Comparison of ENCODE assay signal across 11 cellular contexts in genomic region chrX:154775611-154776349, GRCh38. TPM values are rescaled to one million over a fixed set of nuclear protein-coding genes. Genes with fewer than 3 reads are reported as not detected.
A peak's percentile ranks its signal among the peaks of the same experiment; 100 is the strongest.
DNase-seq lines count a peak whose midpoint lies in the region; ATAC-seq and TF ChIP-seq lines count a peak whose summit lies in the region.
"Had no signal": no experiment of that assay in that cellular context is flagged by ENCODE, and none has a peak within 500 bp of the region (broad histone marks: within the 10 kb centered on the region; RNA-seq: fewer than 3 reads in every experiment).

No MANE protein-coding gene starts in this region.

- H3K9me3 ChIP-seq in right atrium auricular region (peaks cover 0 to 6% of the 10 kb centered on the region in 2 donors), left ventricle myocardium inferior (replicated peaks) (no peaks in the 10 kb centered on the region), upper lobe of right lung (no peaks in the 10 kb centered on the region)

- ATAC-seq in Right ventricle myocardium superior (ENCODE audit: poor library complexity): peak; percentile 93
- no peak for ATAC-seq in activated CD8-positive, alpha-beta T cell treated with anti-CD3 and anti-CD28 coated beads, Interleukin-2, amount 10 ng/mL, durations not matched to agents 7 days and 5 days
- ATAC-seq in upper lobe of right lung: peak; percentile 75
- ATAC-seq in sciatic nerve: no peak
- no peak for ATAC-seq in GM19455 (IDR thresholded peaks at IDR 0.05; ENCODE audit: unreplicated experiment)

- peaks cover 59% of the 10 kb centered on the region for H3K36me3 Mint-ChIP-seq in activated CD8-positive, alpha-beta T cell treated with anti-CD3 and anti-CD28 coated beads, Interleukin-2, amount 10 ng/mL, durations not matched to agents 7 days and 5 days (ENCODE audit: low read depth)

- peaks cover 31% of the 10 kb centered on the region for H3K36me3 ChIP-seq in right atrium auricular region
- peaks cover 52% of the 10 kb centered on the region for H3K36me3 ChIP-seq in left ventricle myocardium inferior
- H3K36me3 ChIP-seq in upper lobe of right lung: peaks cover 41% of the 10 kb centered on the region

- no peaks in the 10 kb centered on the region for H3K9me3 Mint-ChIP-seq in activated CD8-positive, alpha-beta T cell treated with anti-CD3 and anti-CD28 coated beads, Interleukin-2, amount 10 ng/mL, durations not matched to agents 7 days and 5 days (ENCODE audit: insufficient read depth)

- H3K4me3 Mint-ChIP-seq in activated CD8-positive, alpha-beta T cell treated with anti-CD3 and anti-CD28 coated beads, Interleukin-2, amount 10 ng/mL, durations not matched to agents 7 days and 5 days: no peak overlapping the region

- TF ChIP-seq CTCF in right atrium auricular region (IDR thresholded peaks at IDR 0.05) (no peak), left ventricle myocardium inferior (IDR thresholded peaks at IDR 0.05; ENCODE audit: borderline replicate concordance) (no peak), upper lobe of right lung (IDR thresholded peaks at IDR 0.05) (no peak)

- peaks cover 21% of the 10 kb centered on the region for H3K4me1 Mint-ChIP-seq in activated CD8-positive, alpha-beta T cell treated with anti-CD3 and anti-CD28 coated beads, Interleukin-2, amount 10 ng/mL, durations not matched to agents 7 days and 5 days (ENCODE audit: low read depth)

- H3K4me3 ChIP-seq in right atrium auricular region (no peak overlapping the region), left ventricle myocardium inferior (no peak overlapping the region), upper lobe of right lung (no peak overlapping the region)

- H3K4me1 ChIP-seq in right atrium auricular region: no peaks in the 10 kb centered on the region
- H3K4me1 ChIP-seq in left ventricle myocardium inferior: peaks cover 4% of the 10 kb centered on the region
- H3K4me1 ChIP-seq in upper lobe of right lung: no peaks in the 10 kb centered on the region

- no peaks in the 10 kb centered on the region for H3K27me3 ChIP-seq in right atrium auricular region
- H3K27me3 ChIP-seq in left ventricle myocardium inferior (ENCODE audit: low read depth): no peaks in the 10 kb centered on the region
- H3K27me3 ChIP-seq in upper lobe of right lung: no peaks in the 10 kb centered on the region

- peak; percentile 48 for DNase-seq in Right ventricle myocardium superior
- no peak for DNase-seq in right atrium auricular region (ENCODE audit: low spot score)
- no peak for DNase-seq in activated CD8-positive, alpha-beta T cell treated with anti-CD3 and anti-CD28 coated beads, Interleukin-2, amount 10 ng/mL, durations not matched to agents 7 days and 5 days
- DNase-seq in left ventricle myocardium inferior: peak; percentile 18
- DNase-seq in upper lobe of right lung: no peak
- DNase-seq in sciatic nerve (ENCODE audit: low spot score): no peak
- no peak for DNase-seq in GM19238 (ENCODE audit: insufficient read length, low spot score)
- DNase-seq: Calu3, SHP77 had no signal

- H3K27ac Mint-ChIP-seq in activated CD8-positive, alpha-beta T cell treated with anti-CD3 and anti-CD28 coated beads, Interleukin-2, amount 10 ng/mL, durations not matched to agents 7 days and 5 days: peak overlapping the region; percentile 3

- CTCF ChIA-PET in activated CD8-positive, alpha-beta T cell treated with anti-CD3 and anti-CD28 coated beads, Interleukin-2, amount 10 ng/mL, durations not matched to agents 7 days and 5 days (lab: Charles Lee): no interaction called here

- no peak overlapping the region for H3K27ac ChIP-seq in right atrium auricular region
- no peak overlapping the region for H3K27ac ChIP-seq in left ventricle myocardium inferior (replicated peaks)
- H3K27ac ChIP-seq in upper lobe of right lung: no peak overlapping the region
- H3K27ac ChIP-seq: HL-60 had no signal

- POLR2A ChIA-PET in activated CD8-positive, alpha-beta T cell treated with anti-CD3 and anti-CD28 coated beads, Interleukin-2, amount 10 ng/mL, durations not matched to agents 7 days and 5 days (lab: Charles Lee): no interaction called here

- H3K27me3 Mint-ChIP-seq in activated CD8-positive, alpha-beta T cell treated with anti-CD3 and anti-CD28 coated beads, Interleukin-2, amount 10 ng/mL, durations not matched to agents 7 days and 5 days (ENCODE audit: low read depth): no peaks in the 10 kb centered on the region

- intact Hi-C loops in Right ventricle myocardium superior (cut with DNase I) (no loop called here), left ventricle myocardium inferior (cut with micrococcal nuclease) (no loop called here), upper lobe of right lung (cut with DNase I) (no loop called here), sciatic nerve (cut with DNase I) (no loop called here)

RNA-seq across cellular contexts. Expression of gene DKC1, which starts 13.1 kb away (rescaled TPM):
- 21.2 TPM for total RNA-seq in Right ventricle myocardium superior
- total RNA-seq in right atrium auricular region: 10 to 100 TPM; 13.5 to 15.2 TPM
- total RNA-seq in activated CD8-positive, alpha-beta T cell treated with anti-CD3 and anti-CD28 coated beads, Interleukin-2, amount 10 ng/mL, durations not matched to agents 7 days and 5 days: 10 to 100 TPM; 76.0 to 82.8 TPM
- total RNA-seq in left ventricle myocardium inferior: 18.0 TPM
- 28.7 TPM for total RNA-seq in upper lobe of right lung
- total RNA-seq in sciatic nerve: 27.9 TPM

RNA-seq across cellular contexts. Expression of gene GAB3, which starts 24.9 kb away (rescaled TPM):
- total RNA-seq in Right ventricle myocardium superior: 11.9 TPM
- total RNA-seq in right atrium auricular region: 10 to 100 TPM; 13.5 to 16.9 TPM
- 10 to 100 TPM in 1 of 2 experiments, 1 to 10 TPM in 1; 9.9 to 10.3 TPM for total RNA-seq in activated CD8-positive, alpha-beta T cell treated with anti-CD3 and anti-CD28 coated beads, Interleukin-2, amount 10 ng/mL, durations not matched to agents 7 days and 5 days
- total RNA-seq in left ventricle myocardium inferior: 14.8 TPM
- total RNA-seq in upper lobe of right lung: 12.9 TPM
- 7.6 TPM for total RNA-seq in sciatic nerve
- total RNA-seq: Calu3 had no signal

RNA-seq across cellular contexts. Expression of gene MPP1, which starts 29.5 kb away (rescaled TPM):
- total RNA-seq in Right ventricle myocardium superior (37.7 TPM), right atrium auricular region (10 to 100 TPM; 20.1 to 27.5 TPM), left ventricle myocardium inferior (32.9 TPM), upper lobe of right lung (45.3 TPM), sciatic nerve (52.0 TPM)
- 10 to 100 TPM; 69.4 to 72.6 TPM for total RNA-seq in activated CD8-positive, alpha-beta T cell treated with anti-CD3 and anti-CD28 coated beads, Interleukin-2, amount 10 ng/mL, durations not matched to agents 7 days and 5 days

RNA-seq across cellular contexts. Expression of gene SMIM9, which starts 58.7 kb away (rescaled TPM):
- total RNA-seq in Right ventricle myocardium superior (not detected), right atrium auricular region (not detected), left ventricle myocardium inferior (not detected), upper lobe of right lung (not detected), sciatic nerve (not detected)
- not detected for total RNA-seq in activated CD8-positive, alpha-beta T cell treated with anti-CD3 and anti-CD28 coated beads, Interleukin-2, amount 10 ng/mL, durations not matched to agents 7 days and 5 days
- total RNA-seq: Calu3 had no signal

Comparison
In these comparisons a context has a peak if more than half of its experiments do, and no peak if none do; other contexts are left out.
1. DNase-seq: peak in Right ventricle myocardium superior (single experiment) and left ventricle myocardium inferior (single experiment); none in right atrium auricular region (single experiment), activated CD8-positive, alpha-beta T cell treated with anti-CD3 and anti-CD28 coated beads, Interleukin-2, amount 10 ng/mL, durations not matched to agents 7 days and 5 days (single experiment), upper lobe of right lung (single experiment), sciatic nerve (single experiment) and GM19238 (single experiment).
2. ATAC-seq: peak in Right ventricle myocardium superior (single experiment) and upper lobe of right lung (single experiment); none in activated CD8-positive, alpha-beta T cell treated with anti-CD3 and anti-CD28 coated beads, Interleukin-2, amount 10 ng/mL, durations not matched to agents 7 days and 5 days (single experiment), sciatic nerve (single experiment) and GM19455 (single experiment).